ENCODE assay signal across 8 cellular contexts in genomic region chr14:77588411-77589025, GRCh38. TPM values are rescaled to one million over a fixed set of nuclear protein-coding genes. Genes with fewer than 3 reads are reported as not detected.
A peak's percentile ranks its signal among the peaks of the same experiment; 100 is the strongest.
DNase-seq lines count a peak whose midpoint lies in the region; ATAC-seq, FAIRE-seq and TF ChIP-seq lines count a peak whose summit lies in the region.
"Not testable (repeated sequence)": the region's sequence is repeated elsewhere in the genome, so short reads cannot be mapped to it uniquely, and the experiment has no call there.

No MANE protein-coding gene starts in this region.

- dilution Hi-C loops in endothelial cell of umbilical vein (cut with MboI; ENCODE audit: extremely low pct_ligation_motif_present, low sequenced_read_pairs) = not testable (repeated sequence)

- H3K9me3 ChIP-seq in BLaER1 treated with 17β-estradiol and CSF1 and Interleukin-3, amounts not matched to agents 10 nM and 100 nM (replicated peaks in 1 of 11); Loucy (ENCODE audit: insufficient read depth, low read depth, low read length); endothelial cell of umbilical vein (replicated peaks; ENCODE audit: control insufficient read depth, insufficient read depth, low read length): not testable (repeated sequence)

- H3K27ac ChIP-seq in BLaER1 treated with 17β-estradiol and CSF1 and Interleukin-3, amounts not matched to agents 10 nM and 100 nM = peak overlapping the region in 7 of 11 experiments; percentile 9 to 61 (median 32); a peak in 8 of 22 replicates
- peak overlapping the region; percentile 77 for H3K27ac ChIP-seq in endothelial cell of umbilical vein (ENCODE audit: insufficient read depth, low read depth, low read length)

- not testable (repeated sequence) for H3K9me3 Mint-ChIP-seq in activated CD8-positive, alpha-beta T cell treated with anti-CD3 and anti-CD28 coated beads, Interleukin-2, amount 10 ng/mL, durations not matched to agents 7 days and 5 days (ENCODE audit: insufficient read depth); memory B cell; stimulated activated naive CD8-positive, alpha-beta T cell treated with anti-CD3 and anti-CD28 coated beads, Interleukin-15, Interleukin-2, amounts not matched to agents 100 ng/mL and 50 ng/mL, for 24 hours

- POLR2A ChIA-PET in activated CD8-positive, alpha-beta T cell treated with anti-CD3 and anti-CD28 coated beads, Interleukin-2, amount 10 ng/mL, durations not matched to agents 7 days and 5 days (lab: Charles Lee); endothelial cell of umbilical vein (lab: Charles Lee): not testable (repeated sequence)

- not testable (repeated sequence) for H3K27me3 ChIP-seq in BLaER1 treated with 17β-estradiol and CSF1 and Interleukin-3, amounts not matched to agents 10 nM and 100 nM; Loucy (ENCODE audit: insufficient read depth, low read length, poor library complexity, severe bottlenecking); endothelial cell of umbilical vein (ENCODE audit: control insufficient read depth in 2 of 2, insufficient read depth in 2 of 2, low read length in 2 of 2)

- peaks cover 0 to 41% (median 8%) of the 10 kb centered on the region in 11 experiments; a peak in 14 of 22 replicates for H3K36me3 ChIP-seq in BLaER1 treated with 17β-estradiol and CSF1 and Interleukin-3, amounts not matched to agents 10 nM and 100 nM
- H3K36me3 ChIP-seq in Loucy (ENCODE audit: insufficient read depth, low read length); endothelial cell of umbilical vein (ENCODE audit: control insufficient read depth in 2 of 2, extremely low read depth in 1 of 2, insufficient read depth in 2 of 2, low read length in 2 of 2): not testable (repeated sequence)

- peak overlapping the region in 2 of 11 experiments; percentile 14 to 35; a peak in 2 of 22 replicates for H3K9ac ChIP-seq in BLaER1 treated with 17β-estradiol and CSF1 and Interleukin-3, amounts not matched to agents 10 nM and 100 nM
- H3K9ac ChIP-seq in Loucy (ENCODE audit: low read depth, low read length, poor library complexity, severe bottlenecking) = not testable (repeated sequence)
- H3K9ac ChIP-seq in endothelial cell of umbilical vein (replicated peaks; ENCODE audit: extremely low read depth, insufficient read depth, low read length) = peak overlapping the region; percentile 1

- peaks cover 0 to 94% (median 8%) of the 10 kb centered on the region in 11 experiments; a peak in 12 of 22 replicates for H4K20me1 ChIP-seq in BLaER1 treated with 17β-estradiol and CSF1 and Interleukin-3, amounts not matched to agents 10 nM and 100 nM
- peaks cover 11% of the 10 kb centered on the region for H4K20me1 ChIP-seq in Loucy (ENCODE audit: insufficient read depth, low read length, poor library complexity, severe bottlenecking)
- H4K20me1 ChIP-seq in endothelial cell of umbilical vein (replicated peaks; ENCODE audit: control insufficient read depth, extremely low read depth, insufficient read depth, low read length) = not testable (repeated sequence)

- H3K79me2 ChIP-seq in Loucy (ENCODE audit: insufficient read depth, low read length) (peaks cover 63% of the 10 kb centered on the region), endothelial cell of umbilical vein (ENCODE audit: control insufficient read depth, insufficient read depth, low read length) (peaks cover 84% of the 10 kb centered on the region)

- not testable (repeated sequence) for H3K27me3 Mint-ChIP-seq in activated CD8-positive, alpha-beta T cell treated with anti-CD3 and anti-CD28 coated beads, Interleukin-2, amount 10 ng/mL, durations not matched to agents 7 days and 5 days (ENCODE audit: low read depth); memory B cell; stimulated activated naive CD8-positive, alpha-beta T cell treated with anti-CD3 and anti-CD28 coated beads, Interleukin-15, Interleukin-2, amounts not matched to agents 100 ng/mL and 50 ng/mL, for 24 hours

- FAIRE-seq in endothelial cell of umbilical vein (lab: Jason Lieb, UNC) = not testable (repeated sequence)

- peak overlapping the region; percentile 43 to 93 (median 60) for H3K4me2 ChIP-seq in BLaER1 treated with 17β-estradiol and CSF1 and Interleukin-3, amounts not matched to agents 10 nM and 100 nM
- H3K4me2 ChIP-seq in Loucy (ENCODE audit: low read depth, low read length, poor library complexity, severe bottlenecking) (peak overlapping the region; percentile 62), endothelial cell of umbilical vein (ENCODE audit: insufficient read depth, low read length) (peak overlapping the region; percentile 86)

- TF ChIP-seq CTCF in Loucy (conservative IDR thresholded peaks at IDR 0.05; ENCODE audit: low read length); endothelial cell of umbilical vein (IDR thresholded peaks at IDR 0.05; ENCODE audit: extremely low read depth in 1 of 2, insufficient read depth in 1 of 2, low read depth in 1 of 2, low read length in 2 of 2): not testable (repeated sequence)

- H3K4me1 Mint-ChIP-seq in activated CD8-positive, alpha-beta T cell treated with anti-CD3 and anti-CD28 coated beads, Interleukin-2, amount 10 ng/mL, durations not matched to agents 7 days and 5 days (ENCODE audit: low read depth) = peaks cover 64% of the 10 kb centered on the region
- H3K4me1 Mint-ChIP-seq in memory B cell = peaks cover 40% of the 10 kb centered on the region
- peaks cover 53% of the 10 kb centered on the region for H3K4me1 Mint-ChIP-seq in stimulated activated naive CD8-positive, alpha-beta T cell treated with anti-CD3 and anti-CD28 coated beads, Interleukin-15, Interleukin-2, amounts not matched to agents 100 ng/mL and 50 ng/mL, for 24 hours (ENCODE audit: low read depth)

- peaks cover 28 to 57% (median 53%) of the 10 kb centered on the region in 10 experiments for H3K4me1 ChIP-seq in BLaER1 treated with 17β-estradiol and CSF1 and Interleukin-3, amounts not matched to agents 10 nM and 100 nM
- H3K4me1 ChIP-seq in Loucy (ENCODE audit: insufficient read depth, low read length, poor library complexity, severe bottlenecking) = peaks cover 25% of the 10 kb centered on the region
- peaks cover 48% of the 10 kb centered on the region for H3K4me1 ChIP-seq in endothelial cell of umbilical vein (ENCODE audit: control insufficient read depth, extremely low read depth, insufficient read depth, low read length)

- TF ChIP-seq POLR2A in endothelial cell of umbilical vein (IDR thresholded peaks at IDR 0.05; ENCODE audit: low read depth, low read length) = not testable (repeated sequence)

- H3K36me3 Mint-ChIP-seq in activated CD8-positive, alpha-beta T cell treated with anti-CD3 and anti-CD28 coated beads, Interleukin-2, amount 10 ng/mL, durations not matched to agents 7 days and 5 days (ENCODE audit: low read depth) = peaks cover 49% of the 10 kb centered on the region
- H3K36me3 Mint-ChIP-seq in memory B cell = not testable (repeated sequence)
- peaks cover 14% of the 10 kb centered on the region for H3K36me3 Mint-ChIP-seq in stimulated activated naive CD8-positive, alpha-beta T cell treated with anti-CD3 and anti-CD28 coated beads, Interleukin-15, Interleukin-2, amounts not matched to agents 100 ng/mL and 50 ng/mL, for 24 hours (ENCODE audit: low read depth)

- not testable (repeated sequence) for H3K9me2 ChIP-seq in Loucy (replicated peaks; ENCODE audit: low read depth, low read length)

- DNase-seq in activated CD8-positive, alpha-beta T cell treated with anti-CD3 and anti-CD28 coated beads, Interleukin-2, amount 10 ng/mL, durations not matched to agents 7 days and 5 days; endothelial cell of umbilical vein (ENCODE audit: low read depth, low spot score); memory B cell (ENCODE audit: low spot score in 2 of 2): not testable (repeated sequence)

- ATAC-seq in GM18511 (IDR thresholded peaks at IDR 0.05; ENCODE audit: unreplicated experiment) (peak; percentile 49), GM21529 (IDR thresholded peaks at IDR 0.05; ENCODE audit: unreplicated experiment) (peak; percentile 44), memory B cell (ENCODE audit: low read depth) (peak; percentile 64)
- ATAC-seq in activated CD8-positive, alpha-beta T cell treated with anti-CD3 and anti-CD28 coated beads, Interleukin-2, amount 10 ng/mL, durations not matched to agents 7 days and 5 days = not testable (repeated sequence)

- H3K27ac Mint-ChIP-seq in activated CD8-positive, alpha-beta T cell treated with anti-CD3 and anti-CD28 coated beads, Interleukin-2, amount 10 ng/mL, durations not matched to agents 7 days and 5 days = peak overlapping the region; percentile 49
- peak overlapping the region; percentile 69 for H3K27ac Mint-ChIP-seq in memory B cell
- peak overlapping the region; percentile 5 for H3K27ac Mint-ChIP-seq in stimulated activated naive CD8-positive, alpha-beta T cell treated with anti-CD3 and anti-CD28 coated beads, Interleukin-15, Interleukin-2, amounts not matched to agents 100 ng/mL and 50 ng/mL, for 24 hours

- CTCF ChIA-PET in activated CD8-positive, alpha-beta T cell treated with anti-CD3 and anti-CD28 coated beads, Interleukin-2, amount 10 ng/mL, durations not matched to agents 7 days and 5 days (lab: Charles Lee) = interaction anchor here (1.8 kb wide), 1 partner anchor 19 kb away, joined by 5 read pairs; no protein-coding TSS in a partner anchor
- CTCF ChIA-PET in endothelial cell of umbilical vein (lab: Charles Lee) = not testable (repeated sequence)

- H3K9me1 ChIP-seq in endothelial cell of umbilical vein (replicated peaks; ENCODE audit: control insufficient read depth, extremely low read depth, insufficient read depth, low read length) = not testable (repeated sequence)

- BruUV-seq in endothelial cell of umbilical vein (replicated peaks; lab: Mats Ljungman, UMichigan) = not testable (repeated sequence)

- H3K4me3 ChIP-seq in BLaER1 treated with 17β-estradiol and CSF1 and Interleukin-3, amounts not matched to agents 10 nM and 100 nM = not testable (repeated sequence)
- H3K4me3 ChIP-seq in Loucy (ENCODE audit: low read length, poor library complexity, severe bottlenecking) (peak overlapping the region; percentile 47), endothelial cell of umbilical vein (replicated peaks in 1 of 3; ENCODE audit: insufficient read depth in 1 of 3, low read depth in 1 of 3, low read length in 3 of 3) (peak overlapping the region in 1 of 3 experiments; percentile 7)

- intact Hi-C loops in endothelial cell of umbilical vein (cut with micrococcal nuclease) = loop anchor here (2.0 kb wide), 1 partner anchor 16 kb away; no protein-coding TSS in a partner anchor

- not testable (repeated sequence) for H3K4me3 Mint-ChIP-seq in activated CD8-positive, alpha-beta T cell treated with anti-CD3 and anti-CD28 coated beads, Interleukin-2, amount 10 ng/mL, durations not matched to agents 7 days and 5 days; stimulated activated naive CD8-positive, alpha-beta T cell treated with anti-CD3 and anti-CD28 coated beads, Interleukin-15, Interleukin-2, amounts not matched to agents 100 ng/mL and 50 ng/mL, for 24 hours
- peak overlapping the region; percentile 41 for H3K4me3 Mint-ChIP-seq in memory B cell

- not testable (repeated sequence) for H3F3A ChIP-seq in Loucy (ENCODE audit: low read depth)

- H2AFZ ChIP-seq in Loucy (ENCODE audit: low read length); endothelial cell of umbilical vein (ENCODE audit: low read depth, low read length): not testable (repeated sequence)

RNA-seq across cellular contexts. Expression of gene SPTLC2, which starts 27.9 kb away (rescaled TPM):
- 10 to 100 TPM; 76.5 to 80.4 TPM for total RNA-seq in activated CD8-positive, alpha-beta T cell treated with anti-CD3 and anti-CD28 coated beads, Interleukin-2, amount 10 ng/mL, durations not matched to agents 7 days and 5 days
- total RNA-seq in endothelial cell of umbilical vein = 57.2 and 71.3 TPM in 2 replicates
- polyA plus RNA-seq in endothelial cell of umbilical vein = 13.3 and 19.1 TPM in 2 replicates
- polyA plus RNA-seq in endothelial cell of umbilical vein (2011; cell fraction: cytosol; rRNA removed) = 21.1 and 24.2 TPM in 2 replicates
- 20.1 and 28.5 TPM in 2 replicates for polyA plus RNA-seq in endothelial cell of umbilical vein (2011; cell fraction: nucleus; rRNA removed)
- 25.9 and 32.7 TPM in 2 replicates for polyA plus RNA-seq in endothelial cell of umbilical vein (2012)
- polyA minus RNA-seq in endothelial cell of umbilical vein = 57.7 and 96.5 TPM in 2 replicates
- 11.7 TPM for polyA minus RNA-seq in endothelial cell of umbilical vein (2011; cell fraction: cytosol; rRNA and poly(A)+ RNA removed)
- 24.8 and 35.8 TPM in 2 replicates for polyA minus RNA-seq in endothelial cell of umbilical vein (2011; cell fraction: nucleus; rRNA and poly(A)+ RNA removed)

Comparison
In these comparisons a context has a peak if more than half of its experiments do, and no peak if none do; other contexts are left out.
1. H3K27ac Mint-ChIP-seq: peak in every context shown above with its lines; median percentile 69 in memory B cell; 49 in activated CD8-positive, alpha-beta T cell treated with anti-CD3 and anti-CD28 coated beads, Interleukin-2, amount 10 ng/mL, durations not matched to agents 7 days and 5 days; 5 in stimulated activated naive CD8-positive, alpha-beta T cell treated with anti-CD3 and anti-CD28 coated beads, Interleukin-15, Interleukin-2, amounts not matched to agents 100 ng/mL and 50 ng/mL, for 24 hours.